Comparison of ENCODE assay signal across 1 cellular context in the genomic region with DNA sequence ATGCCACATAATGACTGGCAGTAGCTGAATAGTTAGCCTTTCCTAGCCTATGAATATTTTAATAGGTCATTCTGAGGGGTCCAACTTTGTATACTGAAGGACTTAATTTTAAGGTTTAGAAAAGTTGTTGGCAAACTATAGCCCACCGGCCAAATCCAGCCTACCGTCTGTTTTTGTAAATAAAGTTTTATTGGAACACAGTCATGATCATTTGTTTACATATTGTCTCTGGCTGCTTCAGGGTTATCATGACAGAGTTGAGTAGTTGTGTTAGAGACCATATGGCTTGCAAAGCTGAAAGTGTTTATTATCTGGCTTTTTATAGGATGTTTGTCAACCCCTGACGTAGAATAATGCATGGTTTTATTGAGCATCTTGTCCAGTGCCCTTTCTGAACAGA.
TF ChIP-seq lines count a peak whose summit lies in the region.

No MANE protein-coding gene starts in this region.

TF ChIP-seq in K562, 482 proteins besides CTCF, POLR2A, EP300 and RAD21 (continued from another document):
- TF ChIP-seq, protein P1, sequence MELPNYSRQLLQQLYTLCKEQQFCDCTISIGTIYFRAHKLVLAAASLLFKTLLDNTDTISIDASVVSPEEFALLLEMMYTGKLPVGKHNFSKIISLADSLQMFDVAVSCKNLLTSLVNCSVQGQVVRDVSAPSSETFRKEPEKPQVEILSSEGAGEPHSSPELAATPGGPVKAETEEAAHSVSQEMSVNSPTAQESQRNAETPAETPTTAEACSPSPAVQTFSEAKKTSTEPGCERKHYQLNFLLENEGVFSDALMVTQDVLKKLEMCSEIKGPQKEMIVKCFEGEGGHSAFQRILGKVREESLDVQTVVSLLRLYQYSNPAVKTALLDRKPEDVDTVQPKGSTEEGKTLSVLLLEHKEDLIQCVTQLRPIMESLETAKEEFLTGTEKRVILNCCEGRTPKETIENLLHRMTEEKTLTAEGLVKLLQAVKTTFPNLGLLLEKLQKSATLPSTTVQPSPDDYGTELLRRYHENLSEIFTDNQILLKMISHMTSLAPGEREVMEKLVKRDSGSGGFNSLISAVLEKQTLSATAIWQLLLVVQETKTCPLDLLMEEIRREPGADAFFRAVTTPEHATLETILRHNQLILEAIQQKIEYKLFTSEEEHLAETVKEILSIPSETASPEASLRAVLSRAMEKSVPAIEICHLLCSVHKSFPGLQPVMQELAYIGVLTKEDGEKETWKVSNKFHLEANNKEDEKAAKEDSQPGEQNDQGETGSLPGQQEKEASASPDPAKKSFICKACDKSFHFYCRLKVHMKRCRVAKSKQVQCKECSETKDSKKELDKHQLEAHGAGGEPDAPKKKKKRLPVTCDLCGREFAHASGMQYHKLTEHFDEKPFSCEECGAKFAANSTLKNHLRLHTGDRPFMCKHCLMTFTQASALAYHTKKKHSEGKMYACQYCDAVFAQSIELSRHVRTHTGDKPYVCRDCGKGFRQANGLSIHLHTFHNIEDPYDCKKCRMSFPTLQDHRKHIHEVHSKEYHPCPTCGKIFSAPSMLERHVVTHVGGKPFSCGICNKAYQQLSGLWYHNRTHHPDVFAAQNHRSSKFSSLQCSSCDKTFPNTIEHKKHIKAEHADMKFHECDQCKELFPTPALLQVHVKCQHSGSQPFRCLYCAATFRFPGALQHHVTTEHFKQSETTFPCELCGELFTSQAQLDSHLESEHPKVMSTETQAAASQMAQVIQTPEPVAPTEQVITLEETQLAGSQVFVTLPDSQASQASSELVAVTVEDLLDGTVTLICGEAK (IDR thresholded peaks at IDR 0.05), result peak; percentile 79
- TF ChIP-seq, protein P1 (CRISPR knock-in tag; IDR thresholded peaks at IDR 0.05), result no peak
